9 cellular contexts compared by ENCODE assay signal in genomic region chr17:34892864-34893263, GRCh38.
DNase-seq lines count a peak whose midpoint lies in the region; ATAC-seq and TF ChIP-seq lines count a peak whose summit lies in the region.
"Had no signal": no experiment of that assay in that cellular context is flagged by ENCODE, and none has a peak within 500 bp of the region (broad histone marks: within the 10 kb centered on the region; RNA-seq: fewer than 3 reads in every experiment).

No MANE protein-coding gene starts in this region.

- H3K36me3 ChIP-seq in GM23248 (ENCODE audit: low read depth) (no peaks in the 10 kb centered on the region), uterus (no peaks in the 10 kb centered on the region)

- H3K9me2 ChIP-seq in GM23248 (ENCODE audit: insufficient read depth): no peaks in the 10 kb centered on the region

- H3F3A ChIP-seq in GM23248 (ENCODE audit: insufficient read depth): no peaks in the 10 kb centered on the region

- H3K4me1 Mint-ChIP-seq in T-helper 17 cell: peaks cover 9% of the 10 kb centered on the region

- no peak for TF ChIP-seq POLR2A in uterus (IDR thresholded peaks at IDR 0.05)

- 0 to 11% methylated on average over 3 to 6 of the region's 6 CpGs for WGBS in GM23248 (ENCODE audit: low coverage in 1 of 2, low lambda C conversion rate in 2 of 2, missing lambda C conversion rate in 2 of 2), 2 experiments

- H3K79me2 ChIP-seq in GM23248 (ENCODE audit: insufficient read depth): no peaks in the 10 kb centered on the region

- H3K4me3 ChIP-seq in GM23248: no peak overlapping the region
- no peak overlapping the region for H3K4me3 ChIP-seq in fibroblast of the aortic adventitia (ENCODE audit: low read depth, low read length)
- H3K4me3 ChIP-seq in uterus: no peak overlapping the region

- H3K27ac ChIP-seq in GM23248: no peak overlapping the region
- no peak overlapping the region for H3K27ac ChIP-seq in uterus

- no peak overlapping the region for H3K4me3 Mint-ChIP-seq in T-helper 17 cell
- H3K4me3 Mint-ChIP-seq: IgD-negative memory B cell had no signal

- DNase-seq in COR-L47 (lab: John Stamatoyannopoulos, UW) (peak; percentile 13), GM23248 (peak; percentile 37), fibroblast of the aortic adventitia (ENCODE audit: low read depth) (no peak), uterus (no peak), posterior vena cava (ENCODE audit: low spot score) (no peak), T-helper 17 cell (no peak)

- no peaks in the 10 kb centered on the region for H4K20me1 ChIP-seq in GM23248 (ENCODE audit: insufficient read depth)

- H3K9ac ChIP-seq in GM23248: no peak overlapping the region

- H3K27ac Mint-ChIP-seq in T-helper 17 cell: no peak overlapping the region
- H3K27ac Mint-ChIP-seq: IgD-negative memory B cell had no signal

- no peaks in the 10 kb centered on the region; the same call in 1 of the 2 replicates for H3K27me3 ChIP-seq in GM23248 (replicated peaks; ENCODE audit: insufficient read depth)
- H3K27me3 ChIP-seq in uterus: no peaks in the 10 kb centered on the region

- no peak overlapping the region for H2AFZ ChIP-seq in GM23248

- intact Hi-C loops in uterus (cut with DNase I; ENCODE audit: low total_unique reads): loop anchor here (10.0 kb wide), 2 partner anchors 58 to 1942 kb away; no protein-coding TSS in a partner anchor
- intact Hi-C loops in posterior vena cava (cut with DNase I): no loop called here

- H3K9me3 ChIP-seq in GM23248 (ENCODE audit: low read depth) (no peaks in the 10 kb centered on the region), uterus (no peaks in the 10 kb centered on the region), T-helper 17 cell (ENCODE audit: control insufficient read depth, low read length, poor library complexity, severe bottlenecking) (no peaks in the 10 kb centered on the region)

- no peak overlapping the region for H3K4me2 ChIP-seq in GM23248 (ENCODE audit: unreplicated experiment)

- H3K4me1 ChIP-seq in GM23248 (ENCODE audit: insufficient read depth) (no peaks in the 10 kb centered on the region), uterus (no peaks in the 10 kb centered on the region)

- peak; percentile 22 for TF ChIP-seq CTCF in fibroblast of the aortic adventitia (IDR thresholded peaks at IDR 0.05; ENCODE audit: insufficient read depth, low read length)
- no peak for TF ChIP-seq CTCF in uterus (IDR thresholded peaks at IDR 0.05)

- H3K27me3 Mint-ChIP-seq in T-helper 17 cell: peaks cover 62% of the 10 kb centered on the region

- in situ Hi-C loops in GM23248 (cut with MboI): loop anchor here (25.0 kb wide), 1 partner anchor 1181 kb away; no protein-coding TSS in a partner anchor

- ATAC-seq in HG02642 (IDR thresholded peaks at IDR 0.05; ENCODE audit: poor library complexity, unreplicated experiment): no peak
- ATAC-seq in T-helper 17 cell: no peak

- H3K36me3 Mint-ChIP-seq in T-helper 17 cell (ENCODE audit: low read depth): peaks cover 4% of the 10 kb centered on the region
- H3K36me3 Mint-ChIP-seq: IgD-negative memory B cell had no signal

TF ChIP-seq in PFSK-1, 5 proteins besides CTCF, POLR2A, EP300 and RAD21:
- no peak for TF ChIP-seq SIN3A (IDR thresholded peaks at IDR 0.05; ENCODE audit: borderline replicate concordance, insufficient read depth, low read length)
- TF ChIP-seq POLR2AphosphoS5 (IDR thresholded peaks at IDR 0.05; ENCODE audit: low read depth, low read length): no peak
- TF ChIP-seq REST (IDR thresholded peaks at IDR 0.05; ENCODE audit: insufficient read depth in 1 of 2, low read depth in 2 of 2, low read length in 2 of 2): peak; percentile 59 to 64; a peak in 1 of 4 replicates

Comparison
In these comparisons a context has a peak if more than half of its experiments do, and no peak if none do; other contexts are left out.
1. DNase-seq: peak in COR-L47 (single experiment) and GM23248 (single experiment); none in fibroblast of the aortic adventitia (single experiment), uterus (0 of 2), posterior vena cava (single experiment) and T-helper 17 cell (0 of 3).